Comparison of ENCODE assay signal across 1 cellular context in genomic region chr3:39406368-39407258, GRCh38.
TF ChIP-seq lines count a peak whose summit lies in the region.

Gene RPSA, plus strand, starts transcription at chr3:39406720. Its CDS starts 934 bp downstream, at chr3:39407654.

TF ChIP-seq in K562, 482 proteins besides CTCF, POLR2A, EP300 and RAD21 (continued from another document and continues in another):
- TF ChIP-seq ATF3 (IDR thresholded peaks at IDR 0.05) (no peak), ATF3 (CRISPR knock-in tag; conservative IDR thresholded peaks at IDR 0.05) (peak; percentile 89), ZNF133 (CRISPR knock-in tag; IDR thresholded peaks at IDR 0.05) (no peak), SRSF9 (IDR thresholded peaks at IDR 0.05; ENCODE audit: borderline replicate concordance, low read depth, low read length) (no peak), PTBP1 (IDR thresholded peaks at IDR 0.05; ENCODE audit: low read depth, low read length) (peak; percentile 91), MNT (conservative IDR thresholded peaks at IDR 0.05) (peak; percentile 100), PML (IDR thresholded peaks at IDR 0.05; ENCODE audit: low read length) (peak; percentile 97), GABPB1 (CRISPR knock-in tag; IDR thresholded peaks at IDR 0.05) (peak; percentile 95), RFX5 (IDR thresholded peaks at IDR 0.05; ENCODE audit: low read depth, low read length) (peak; percentile 68; the same call in 1 of the 2 replicates), SAFB2 (IDR thresholded peaks at IDR 0.05; ENCODE audit: borderline replicate concordance, low read depth, low read length, severe bottlenecking) (no peak), CC2D1A (IDR thresholded peaks at IDR 0.05) (0 out of 2 replicates have a peak, but pooled peaks have one; percentile 13), SNRNP70 (optimal IDR thresholded peaks at IDR 0.05; ENCODE audit: low read depth, low read length) (peak; percentile 95), UBTF (IDR thresholded peaks at IDR 0.05; ENCODE audit: borderline replicate concordance in 1 of 2, low read depth in 2 of 2, low read length in 2 of 2) (no peak), JUN (IDR thresholded peaks at IDR 0.05; ENCODE audit: borderline replicate concordance, low read depth, low read length) (peak; percentile 71), JUN (CRISPR knock-in tag; IDR thresholded peaks at IDR 0.05; ENCODE audit: borderline replicate concordance) (peak; percentile 90), RNF219 (CRISPR knock-in tag; IDR thresholded peaks at IDR 0.05) (no peak), SMC3 (conservative IDR thresholded peaks at IDR 0.05; ENCODE audit: insufficient read depth, low read depth, low read length) (peak; percentile 34; the same call in 1 of the 2 replicates), XRCC5 (IDR thresholded peaks at IDR 0.05; ENCODE audit: low read depth, low read length) (no peak; the same call in 1 of the 2 replicates), NCOR1 (IDR thresholded peaks at IDR 0.05) (peak; percentile 58; the same call in 1 of the 2 replicates), DEAF1 (CRISPR knock-in tag; IDR thresholded peaks at IDR 0.05) (peak; percentile 68), RBM25 (IDR thresholded peaks at IDR 0.05; ENCODE audit: low read depth, low read length, severe bottlenecking) (peak; percentile 64), LCOR (CRISPR knock-in tag; IDR thresholded peaks at IDR 0.05) (peak; percentile 89), ZFP91 (CRISPR knock-in tag; IDR thresholded peaks at IDR 0.05) (no peak), ZNF175 (CRISPR knock-in tag; IDR thresholded peaks at IDR 0.05; ENCODE audit: low read depth) (peak; percentile 42; the same call in 1 of the 2 replicates), TEAD2 (tag; IDR thresholded peaks at IDR 0.05) (no peak), FOXP1 (CRISPR knock-in tag; IDR thresholded peaks at IDR 0.05) (peak; percentile 98), ZZZ3 (IDR thresholded peaks at IDR 0.05) (peak; percentile 97), HNRNPH1 (optimal IDR thresholded peaks at IDR 0.05; ENCODE audit: low read depth, low read length) (no peak), ZMIZ1 (IDR thresholded peaks at IDR 0.05; ENCODE audit: low read depth in 2 of 2, low read length in 2 of 2) (peak in 1 of 2 experiments; percentile 57; a peak in 2 of 4 replicates), DNMT1 (IDR thresholded peaks at IDR 0.05) (0 out of 2 replicates have a peak, but pooled peaks have one; percentile 18), BDP1 (IDR thresholded peaks at IDR 0.05; ENCODE audit: insufficient read depth, insufficient read length) (no peak), ZC3H11A (IDR thresholded peaks at IDR 0.05; ENCODE audit: low read depth, low read length) (no peak), NR3C1 (CRISPR knock-in tag; IDR thresholded peaks at IDR 0.05) (no peak), ADNP (tag; IDR thresholded peaks at IDR 0.05) (no peak), SIRT6 (IDR thresholded peaks at IDR 0.05; ENCODE audit: low read depth, low read length) (peak; percentile 68), JUND (IDR thresholded peaks at IDR 0.05; ENCODE audit: borderline replicate concordance, low read depth, low read length) (peak; percentile 66), JUND (tag; IDR thresholded peaks at IDR 0.05; ENCODE audit: borderline replicate concordance, low read depth, low read length) (no peak; the same call in 2 of the 3 replicates), ZC3H4 (CRISPR knock-in tag; IDR thresholded peaks at IDR 0.05; ENCODE audit: borderline replicate concordance) (no peak), MTA2 (IDR thresholded peaks at IDR 0.05; ENCODE audit: low read depth) (no peak), FOXJ2 (tag; IDR thresholded peaks at IDR 0.05) (peak; percentile 67), E2F1 (CRISPR knock-in tag; IDR thresholded peaks at IDR 0.05) (peak; percentile 91)
